In the genomic region with DNA sequence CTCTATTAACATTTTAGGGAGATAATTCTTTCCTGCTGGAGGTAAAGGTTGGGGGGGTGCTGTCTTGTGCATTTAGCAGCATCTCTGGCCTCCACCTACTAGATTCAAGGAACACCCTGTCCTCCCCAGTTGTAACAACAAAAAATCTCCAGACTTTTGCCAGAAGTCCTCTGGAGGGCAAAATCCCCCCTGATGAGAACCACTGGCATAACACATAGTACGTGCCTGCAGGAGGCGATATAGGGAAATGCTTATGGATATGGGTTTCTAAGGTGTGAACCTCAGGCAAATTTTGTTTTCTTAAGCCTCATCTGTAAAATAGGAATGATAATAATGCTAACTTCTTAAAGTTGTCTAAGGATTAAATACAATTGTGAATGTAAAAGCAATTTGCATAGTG, we compare ENCODE assay signal across 1 cellular context.
TF ChIP-seq lines count a peak whose summit lies in the region.

No MANE protein-coding gene starts in this region.

TF ChIP-seq in GM12878, 131 proteins besides CTCF, POLR2A, EP300 and RAD21 (continued from another document):
- TF ChIP-seq, protein P1, sequence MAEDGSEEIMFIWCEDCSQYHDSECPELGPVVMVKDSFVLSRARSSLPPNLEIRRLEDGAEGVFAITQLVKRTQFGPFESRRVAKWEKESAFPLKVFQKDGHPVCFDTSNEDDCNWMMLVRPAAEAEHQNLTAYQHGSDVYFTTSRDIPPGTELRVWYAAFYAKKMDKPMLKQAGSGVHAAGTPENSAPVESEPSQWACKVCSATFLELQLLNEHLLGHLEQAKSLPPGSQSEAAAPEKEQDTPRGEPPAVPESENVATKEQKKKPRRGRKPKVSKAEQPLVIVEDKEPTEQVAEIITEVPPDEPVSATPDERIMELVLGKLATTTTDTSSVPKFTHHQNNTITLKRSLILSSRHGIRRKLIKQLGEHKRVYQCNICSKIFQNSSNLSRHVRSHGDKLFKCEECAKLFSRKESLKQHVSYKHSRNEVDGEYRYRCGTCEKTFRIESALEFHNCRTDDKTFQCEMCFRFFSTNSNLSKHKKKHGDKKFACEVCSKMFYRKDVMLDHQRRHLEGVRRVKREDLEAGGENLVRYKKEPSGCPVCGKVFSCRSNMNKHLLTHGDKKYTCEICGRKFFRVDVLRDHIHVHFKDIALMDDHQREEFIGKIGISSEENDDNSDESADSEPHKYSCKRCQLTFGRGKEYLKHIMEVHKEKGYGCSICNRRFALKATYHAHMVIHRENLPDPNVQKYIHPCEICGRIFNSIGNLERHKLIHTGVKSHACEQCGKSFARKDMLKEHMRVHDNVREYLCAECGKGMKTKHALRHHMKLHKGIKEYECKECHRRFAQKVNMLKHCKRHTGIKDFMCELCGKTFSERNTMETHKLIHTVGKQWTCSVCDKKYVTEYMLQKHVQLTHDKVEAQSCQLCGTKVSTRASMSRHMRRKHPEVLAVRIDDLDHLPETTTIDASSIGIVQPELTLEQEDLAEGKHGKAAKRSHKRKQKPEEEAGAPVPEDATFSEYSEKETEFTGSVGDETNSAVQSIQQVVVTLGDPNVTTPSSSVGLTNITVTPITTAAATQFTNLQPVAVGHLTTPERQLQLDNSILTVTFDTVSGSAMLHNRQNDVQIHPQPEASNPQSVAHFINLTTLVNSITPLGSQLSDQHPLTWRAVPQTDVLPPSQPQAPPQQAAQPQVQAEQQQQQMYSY (CRISPR knock-in tag; IDR thresholded peaks at IDR 0.05) = no peak
- TF ChIP-seq SMC3 (IDR thresholded peaks at IDR 0.05; ENCODE audit: borderline replicate concordance, low read length) = peak; percentile 21; the same call in 1 of the 2 replicates
- no peak for TF ChIP-seq ZNF24 (IDR thresholded peaks at IDR 0.05)
